8 cellular contexts compared by ENCODE assay signal in genomic region chr10:93080350-93081046, GRCh38. TPM values are rescaled to one million over a fixed set of nuclear protein-coding genes. Genes with fewer than 3 reads are reported as not detected.
DNase-seq lines count a peak whose midpoint lies in the region; ATAC-seq and TF ChIP-seq lines count a peak whose summit lies in the region.

No MANE protein-coding gene starts in this region.

- intact Hi-C loops in adrenal gland (cut with DNase I): loop anchor here (10.0 kb wide), 2 partner anchors 204 to 274 kb away; no protein-coding TSS in a partner anchor
- intact Hi-C loops in left ventricle myocardium superior (cut with micrococcal nuclease): no loop called here
- intact Hi-C loops in sciatic nerve (cut with DNase I): no loop called here

- DNase-seq in SK-MEL-5 (ENCODE audit: low read depth, low spot score) (peak; percentile 44), adrenal gland (peak; percentile 44 to 76 (median 63)), left ventricle myocardium superior (peak; percentile 50), sciatic nerve (ENCODE audit: low spot score) (peak; percentile 76)

- peak; percentile 90 for TF ChIP-seq CTCF in DOHH2 (IDR thresholded peaks at IDR 0.05; ENCODE audit: low read depth, low read length, poor library complexity, severe bottlenecking)
- peak; percentile 63 to 85 (median 74) for TF ChIP-seq CTCF in adrenal gland (IDR thresholded peaks at IDR 0.05)

- H3K27me3 ChIP-seq in DOHH2 (ENCODE audit: control insufficient read depth, low read length): peaks cover 25% of the 10 kb centered on the region
- H3K27me3 ChIP-seq in adrenal gland: no peaks in the 10 kb centered on the region

- no peaks in the 10 kb centered on the region for H3F3A ChIP-seq in DOHH2 (ENCODE audit: control insufficient read depth, insufficient read depth)

- H3K36me3 ChIP-seq in DOHH2 (ENCODE audit: control insufficient read depth, low read length) (no peaks in the 10 kb centered on the region), adrenal gland (replicated peaks in 1 of 2) (no peaks in the 10 kb centered on the region)

- in situ Hi-C loops in SK-MEL-5 (cut with HindIII; ENCODE audit: low pct_unique_long_range_greater_than_20kb, low sequenced_read_pairs): no loop called here

- H4K20me1 ChIP-seq in DOHH2 (ENCODE audit: control insufficient read depth, insufficient read depth, low read depth, low read length): no peaks in the 10 kb centered on the region

- ATAC-seq in HG02642 (IDR thresholded peaks at IDR 0.05; ENCODE audit: poor library complexity, unreplicated experiment) (peak; percentile 57), left ventricle myocardium superior (peak; percentile 64), sciatic nerve (peak; percentile 79), HG02840 (IDR thresholded peaks at IDR 0.05; ENCODE audit: low FRiP score, unreplicated experiment) (no peak), HG02571 (IDR thresholded peaks at IDR 0.05; ENCODE audit: unreplicated experiment) (no peak)

- no peaks in the 10 kb centered on the region for H3K9me3 ChIP-seq in DOHH2 (ENCODE audit: control insufficient read depth, insufficient read depth, low read length)
- no peaks in the 10 kb centered on the region for H3K9me3 ChIP-seq in adrenal gland (replicated peaks in 1 of 3)

- no peaks in the 10 kb centered on the region for H3K9me2 ChIP-seq in DOHH2 (replicated peaks; ENCODE audit: control insufficient read depth, low read length)

- TF ChIP-seq POLR2A in adrenal gland (IDR thresholded peaks at IDR 0.05): no peak

- WGBS in adrenal gland, 4 donors: 50 to 59% (median 55%) methylated on average over 18 to 22 of the region's 22 CpGs

- H3K27ac ChIP-seq in DOHH2 (ENCODE audit: low read depth, low read length) (no peak overlapping the region), adrenal gland (no peak overlapping the region)

- H3K4me1 ChIP-seq in DOHH2 (ENCODE audit: control insufficient read depth, low read length) (peaks cover 5% of the 10 kb centered on the region; the same call in 1 of the 2 replicates), adrenal gland (replicated peaks in 1 of 2) (peaks cover 0 to 6% of the 10 kb centered on the region in 2 donors)

- H3K4me3 ChIP-seq in DOHH2 (ENCODE audit: low read length) (no peak overlapping the region), adrenal gland (no peak overlapping the region)

- H3K4me2 ChIP-seq in DOHH2 (ENCODE audit: low read length): peak overlapping the region; percentile 26; the same call in 1 of the 2 replicates

- no peaks in the 10 kb centered on the region for H3K79me2 ChIP-seq in DOHH2 (ENCODE audit: control insufficient read depth, low read length)

RNA-seq across cellular contexts. Expression of gene CYP26A1, which starts 6.8 kb away (rescaled TPM):
- total RNA-seq in SK-MEL-5 (2014; rRNA removed; shearing (Covaris generic)): not detected in 2 replicates
- not detected in 2 replicates for polyA plus RNA-seq in SK-MEL-5 (2015; cell fraction: cytosol; rRNA removed)
- not detected in 2 replicates for polyA plus RNA-seq in SK-MEL-5 (2015; cell fraction: nucleus; rRNA removed)
- total RNA-seq in adrenal gland (1 to 10 TPM in 1 of 8 donors, under 1 TPM in 3, not detected in 4; 0.29 to 4.2 (median 0.42) TPM), left ventricle myocardium superior (not detected), sciatic nerve (not detected)
- polyA plus RNA-seq in adrenal gland: under 1 TPM; 0.10 to 0.62 (median 0.56) TPM

RNA-seq across cellular contexts. Expression of gene CYP26C1, which starts 19.9 kb away (rescaled TPM):
- not detected in 2 replicates for total RNA-seq in SK-MEL-5 (2014; rRNA removed; shearing (Covaris generic))
- polyA plus RNA-seq in SK-MEL-5 (2015; cell fraction: cytosol; rRNA removed): not detected in 2 replicates
- polyA plus RNA-seq in SK-MEL-5 (2015; cell fraction: nucleus; rRNA removed): not detected in 2 replicates
- total RNA-seq in adrenal gland: 1 to 10 TPM in 1 of 8 donors, under 1 TPM in 6, not detected in 1; 0.12 to 5.8 (median 0.25) TPM
- under 1 TPM; 0.10 to 0.48 (median 0.31) TPM for polyA plus RNA-seq in adrenal gland
- total RNA-seq in left ventricle myocardium superior: not detected
- total RNA-seq in sciatic nerve: 0.85 TPM

Comparison
In these comparisons a context has a peak if more than half of its experiments do, and no peak if none do; other contexts are left out.
1. ATAC-seq: peak in HG02642 (single experiment), left ventricle myocardium superior (single experiment) and sciatic nerve (single experiment); none in HG02840 (single experiment) and HG02571 (single experiment).
2. intact Hi-C loops: an anchor here in adrenal gland (10.0 kb wide); none called in left ventricle myocardium superior and sciatic nerve.
3. Peak in every context shown above with its lines, with median percentiles within 50 percentile points of each other: DNase-seq.